26 cellular contexts compared by ENCODE assay signal in the genomic region with DNA sequence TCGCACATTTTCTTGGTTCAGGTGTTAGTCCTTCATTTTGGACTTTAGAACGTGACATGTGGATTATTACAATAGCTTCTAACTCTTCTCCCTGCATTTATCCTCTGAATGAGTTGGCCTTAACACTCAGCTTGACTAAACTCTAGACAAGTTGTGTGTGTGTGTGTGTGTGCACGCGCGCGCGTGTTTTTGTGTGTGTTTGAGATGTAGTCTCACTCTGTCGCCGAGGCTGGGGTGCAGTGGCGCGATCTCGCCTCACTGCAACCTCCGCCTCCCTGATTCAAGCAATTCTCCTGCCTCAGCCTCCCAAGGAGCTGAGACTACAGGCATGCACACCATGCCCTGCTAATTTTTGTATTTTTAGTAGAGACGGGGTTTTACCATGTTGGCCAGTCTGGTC. TPM values are rescaled to one million over a fixed set of nuclear protein-coding genes. Genes with fewer than 3 reads are reported as not detected.
"Had no signal": no experiment of that assay in that cellular context is flagged by ENCODE, and none has a peak within 500 bp of the region (broad histone marks: within the 10 kb centered on the region; RNA-seq: fewer than 3 reads in every experiment).

No MANE protein-coding gene starts in this region.

- H3K9me3 ChIP-seq: stomach, suprapubic skin, testis, thoracic aorta, thyroid gland, tibial artery, tibial nerve, transverse colon, upper lobe of left lung, uterus, vagina had no signal

- H3K36me3 ChIP-seq: stomach, suprapubic skin, thoracic aorta, thyroid gland, tibial artery, tibial nerve, transverse colon, upper lobe of left lung, uterus, vagina had no signal

- H3K4me1 ChIP-seq: stomach, suprapubic skin, testis, thyroid gland, tibial artery, tibial nerve, transverse colon, upper lobe of left lung, uterus, vagina had no signal

- H3K27me3 ChIP-seq: stomach, suprapubic skin, testis, thyroid gland, tibial artery, tibial nerve, transverse colon, upper lobe of left lung, uterus, vagina had no signal

- H3K4me3 ChIP-seq: stomach, suprapubic skin, testis, thoracic aorta, thyroid gland, tibial artery, tibial nerve, transverse colon, upper lobe of left lung, uterus, vagina had no signal

- DNase-seq: stimulated activated CD4-positive, alpha-beta T cell treated with anti-CD3 and anti-CD28 coated beads, Interleukin-2, amount 100 ng/mL, for 48 hours; stimulated activated CD4-positive, alpha-beta T cell treated with anti-CD3 and anti-CD28 coated beads, Interleukin-4, amount 100 ng/mL, for 1 hour; stimulated activated CD4-positive, alpha-beta T cell treated with anti-CD3 and anti-CD28 coated beads, Interleukin-4, amount 100 ng/mL, for 24 hours; stimulated activated CD4-positive, alpha-beta T cell treated with anti-CD3 and anti-CD28 coated beads, Interleukin-4, amount 100 ng/mL, for 4 hours; stimulated activated CD8-positive, alpha-beta memory T cell treated with anti-CD3 and anti-CD28 coated beads, Interleukin-4, amount 100 ng/mL, for 48 hours; stimulated activated naive B cell treated with anti-CD40 and anti-IgM and Interleukin-4, amounts not matched to agents 10 μg/mL and 1 μg/mL and 100 μg/mL, for 72 hours; stimulated activated naive CD4-positive, alpha-beta T cell; stimulated activated naive CD4-positive, alpha-beta T cell treated with Interleukin-2 at 50 U/mL for 16 hours; stimulated activated naive CD8-positive, alpha-beta T cell treated with anti-CD3 and anti-CD28 coated beads, Interleukin-15, amount 100 ng/mL, for 72 hours; stimulated activated naive CD8-positive, alpha-beta T cell treated with anti-CD3 and anti-CD28 coated beads, Interleukin-15, Interleukin-2, amounts not matched to agents 100 U/mL and 50 U/mL, for 24 hours; stomach; substantia nigra; testis; thyroid gland; tibial artery; transverse colon; trophoblast cell; uterus had no signal

- H3K27ac ChIP-seq: stomach, suprapubic skin, testis, thoracic aorta, thyroid gland, tibial artery, tibial nerve, transverse colon, upper lobe of left lung, uterus, vagina had no signal

- ATAC-seq: stimulated activated effector memory CD8-positive, alpha-beta T cell treated with anti-CD3 and anti-CD28 coated beads, Interleukin-12 subunit alpha, Interleukin-12 subunit beta, amount 100 ng/mL, for 72 hours; stimulated activated memory B cell treated with anti-CD40 and anti-IgM and Interleukin-4, amounts not matched to agents 10 μg/mL and 1 μg/mL and 100 μg/mL, for 72 hours; stimulated activated naive B cell treated with anti-CD40 and anti-IgM and Interleukin-4, amounts not matched to agents 10 μg/mL and 1 μg/mL and 100 μg/mL, for 72 hours; stimulated activated naive CD8-positive, alpha-beta T cell treated with anti-CD3 and anti-CD28 coated beads, Interleukin-15, amount 100 ng/mL, for 72 hours; stimulated activated naive CD8-positive, alpha-beta T cell treated with anti-CD3 and anti-CD28 coated beads, Interleukin-15, Interleukin-2, amounts not matched to agents 100 U/mL and 50 U/mL, for 24 hours had no signal

RNA-seq across cellular contexts. Expression of gene KCNA4, which starts 24.3 kb away (rescaled TPM):
- total RNA-seq: transverse colon, ureter, vagina had no signal
- polyA plus RNA-seq: stomach had no signal
